In genomic region chr2:104290566-104290891, GRCh38 we compare ENCODE assay signal across 2 cellular contexts.
TF ChIP-seq lines count a peak whose summit lies in the region.

No MANE protein-coding gene starts in this region.

TF ChIP-seq in Ishikawa, 13 proteins besides CTCF, POLR2A, EP300 and RAD21:
- TF ChIP-seq CEBPB (IDR thresholded peaks at IDR 0.05) (peak; percentile 36; the same call in 1 of the 2 replicates), TCF12 (IDR thresholded peaks at IDR 0.05; ENCODE audit: low read depth) (no peak)

TF ChIP-seq in H1, 55 proteins besides CTCF, POLR2A, EP300 and RAD21:
- TF ChIP-seq TBP (IDR thresholded peaks at IDR 0.05; ENCODE audit: low read depth, low read length), result no peak
- no peak for TF ChIP-seq ATF2 (IDR thresholded peaks at IDR 0.05; ENCODE audit: low read length)
- TF ChIP-seq CEBPB (IDR thresholded peaks at IDR 0.05; ENCODE audit: low read depth, low read length), result peak; percentile 84
